In the genomic region with DNA sequence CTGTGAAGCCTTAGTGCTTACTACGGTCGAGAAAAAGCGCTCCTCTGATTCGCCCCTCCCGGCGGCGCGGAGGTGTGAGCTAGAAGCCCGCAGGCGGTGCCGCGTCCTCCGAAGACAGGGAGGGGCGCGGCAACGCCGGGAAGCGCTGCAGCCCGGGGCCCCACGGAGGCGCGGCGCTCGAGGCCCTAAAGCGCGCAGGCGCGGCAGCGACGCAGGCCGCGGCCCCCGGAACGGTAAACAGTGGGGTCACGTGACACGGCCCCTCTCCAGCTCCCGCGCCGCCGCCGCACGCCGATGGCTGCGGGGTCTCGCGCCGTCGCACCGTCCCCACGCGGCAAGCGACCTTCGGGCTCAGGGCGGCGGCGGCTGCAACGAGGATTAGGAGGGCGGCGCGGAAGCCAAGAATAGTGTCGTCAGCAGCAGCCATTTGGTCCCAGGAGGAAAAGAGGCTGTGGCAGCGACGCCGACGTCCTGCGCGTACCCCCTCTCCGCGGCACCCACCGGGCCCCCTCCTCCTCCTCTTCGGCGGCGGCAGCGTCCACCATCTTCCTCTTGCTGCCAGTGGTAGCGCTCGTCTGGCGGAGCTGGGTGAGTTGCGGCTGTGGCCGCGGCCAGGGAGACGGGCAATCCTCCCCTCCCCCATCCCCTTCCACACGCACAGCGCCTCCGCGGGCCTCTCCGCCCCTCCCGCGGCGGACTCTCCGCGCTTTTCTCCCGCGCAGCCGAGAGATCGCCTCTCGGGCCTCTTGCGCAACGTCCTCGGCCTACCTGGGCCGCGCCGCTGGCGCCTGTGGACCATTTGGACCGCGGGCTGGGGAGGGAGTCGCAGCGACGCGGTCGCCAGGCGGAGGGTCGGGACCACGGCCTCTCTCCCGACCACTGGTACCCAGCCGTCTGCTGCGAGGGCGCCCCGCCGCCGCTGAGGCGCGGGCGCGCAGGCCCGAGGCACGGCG, we compare ENCODE assay signal across 1 cellular context.
TF ChIP-seq lines count a peak whose summit lies in the region.

PHF3 (plus strand) TSS at position 240 of the 953 bp plus-strand sequence. CDS start 10,750 bp downstream, outside the sequence.

TF ChIP-seq in GM12878, 131 proteins besides CTCF, POLR2A, EP300 and RAD21 (continued from another document):
- TF ChIP-seq MAX (IDR thresholded peaks at IDR 0.05; ENCODE audit: low read depth, low read length), result peak; percentile 87
- TF ChIP-seq, protein P1, sequence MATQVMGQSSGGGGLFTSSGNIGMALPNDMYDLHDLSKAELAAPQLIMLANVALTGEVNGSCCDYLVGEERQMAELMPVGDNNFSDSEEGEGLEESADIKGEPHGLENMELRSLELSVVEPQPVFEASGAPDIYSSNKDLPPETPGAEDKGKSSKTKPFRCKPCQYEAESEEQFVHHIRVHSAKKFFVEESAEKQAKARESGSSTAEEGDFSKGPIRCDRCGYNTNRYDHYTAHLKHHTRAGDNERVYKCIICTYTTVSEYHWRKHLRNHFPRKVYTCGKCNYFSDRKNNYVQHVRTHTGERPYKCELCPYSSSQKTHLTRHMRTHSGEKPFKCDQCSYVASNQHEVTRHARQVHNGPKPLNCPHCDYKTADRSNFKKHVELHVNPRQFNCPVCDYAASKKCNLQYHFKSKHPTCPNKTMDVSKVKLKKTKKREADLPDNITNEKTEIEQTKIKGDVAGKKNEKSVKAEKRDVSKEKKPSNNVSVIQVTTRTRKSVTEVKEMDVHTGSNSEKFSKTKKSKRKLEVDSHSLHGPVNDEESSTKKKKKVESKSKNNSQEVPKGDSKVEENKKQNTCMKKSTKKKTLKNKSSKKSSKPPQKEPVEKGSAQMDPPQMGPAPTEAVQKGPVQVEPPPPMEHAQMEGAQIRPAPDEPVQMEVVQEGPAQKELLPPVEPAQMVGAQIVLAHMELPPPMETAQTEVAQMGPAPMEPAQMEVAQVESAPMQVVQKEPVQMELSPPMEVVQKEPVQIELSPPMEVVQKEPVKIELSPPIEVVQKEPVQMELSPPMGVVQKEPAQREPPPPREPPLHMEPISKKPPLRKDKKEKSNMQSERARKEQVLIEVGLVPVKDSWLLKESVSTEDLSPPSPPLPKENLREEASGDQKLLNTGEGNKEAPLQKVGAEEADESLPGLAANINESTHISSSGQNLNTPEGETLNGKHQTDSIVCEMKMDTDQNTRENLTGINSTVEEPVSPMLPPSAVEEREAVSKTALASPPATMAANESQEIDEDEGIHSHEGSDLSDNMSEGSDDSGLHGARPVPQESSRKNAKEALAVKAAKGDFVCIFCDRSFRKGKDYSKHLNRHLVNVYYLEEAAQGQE (IDR thresholded peaks at IDR 0.05; ENCODE audit: low read depth, low read length), result no peak
- TF ChIP-seq ZBED1 (IDR thresholded peaks at IDR 0.05; ENCODE audit: borderline replicate concordance), result no peak
- TF ChIP-seq TCF12 (IDR thresholded peaks at IDR 0.05; ENCODE audit: low read depth, low read length), result no peak
- TF ChIP-seq NFYA (IDR thresholded peaks at IDR 0.05; ENCODE audit: borderline replicate concordance, low read depth, low read length), result no peak
- TF ChIP-seq, protein P2, sequence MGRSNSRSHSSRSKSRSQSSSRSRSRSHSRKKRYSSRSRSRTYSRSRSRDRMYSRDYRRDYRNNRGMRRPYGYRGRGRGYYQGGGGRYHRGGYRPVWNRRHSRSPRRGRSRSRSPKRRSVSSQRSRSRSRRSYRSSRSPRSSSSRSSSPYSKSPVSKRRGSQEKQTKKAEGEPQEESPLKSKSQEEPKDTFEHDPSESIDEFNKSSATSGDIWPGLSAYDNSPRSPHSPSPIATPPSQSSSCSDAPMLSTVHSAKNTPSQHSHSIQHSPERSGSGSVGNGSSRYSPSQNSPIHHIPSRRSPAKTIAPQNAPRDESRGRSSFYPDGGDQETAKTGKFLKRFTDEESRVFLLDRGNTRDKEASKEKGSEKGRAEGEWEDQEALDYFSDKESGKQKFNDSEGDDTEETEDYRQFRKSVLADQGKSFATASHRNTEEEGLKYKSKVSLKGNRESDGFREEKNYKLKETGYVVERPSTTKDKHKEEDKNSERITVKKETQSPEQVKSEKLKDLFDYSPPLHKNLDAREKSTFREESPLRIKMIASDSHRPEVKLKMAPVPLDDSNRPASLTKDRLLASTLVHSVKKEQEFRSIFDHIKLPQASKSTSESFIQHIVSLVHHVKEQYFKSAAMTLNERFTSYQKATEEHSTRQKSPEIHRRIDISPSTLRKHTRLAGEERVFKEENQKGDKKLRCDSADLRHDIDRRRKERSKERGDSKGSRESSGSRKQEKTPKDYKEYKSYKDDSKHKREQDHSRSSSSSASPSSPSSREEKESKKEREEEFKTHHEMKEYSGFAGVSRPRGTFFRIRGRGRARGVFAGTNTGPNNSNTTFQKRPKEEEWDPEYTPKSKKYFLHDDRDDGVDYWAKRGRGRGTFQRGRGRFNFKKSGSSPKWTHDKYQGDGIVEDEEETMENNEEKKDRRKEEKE (IDR thresholded peaks at IDR 0.05), result no peak
- TF ChIP-seq SKIL (IDR thresholded peaks at IDR 0.05; ENCODE audit: low read depth, poor library complexity, severe bottlenecking), result no peak
- no peak for TF ChIP-seq KAT2A (conservative IDR thresholded peaks at IDR 0.05; ENCODE audit: control insufficient read depth, low read depth, low read length)
- no peak for TF ChIP-seq E2F4 (IDR thresholded peaks at IDR 0.05; ENCODE audit: low read depth, low read length)
- TF ChIP-seq, protein P3, sequence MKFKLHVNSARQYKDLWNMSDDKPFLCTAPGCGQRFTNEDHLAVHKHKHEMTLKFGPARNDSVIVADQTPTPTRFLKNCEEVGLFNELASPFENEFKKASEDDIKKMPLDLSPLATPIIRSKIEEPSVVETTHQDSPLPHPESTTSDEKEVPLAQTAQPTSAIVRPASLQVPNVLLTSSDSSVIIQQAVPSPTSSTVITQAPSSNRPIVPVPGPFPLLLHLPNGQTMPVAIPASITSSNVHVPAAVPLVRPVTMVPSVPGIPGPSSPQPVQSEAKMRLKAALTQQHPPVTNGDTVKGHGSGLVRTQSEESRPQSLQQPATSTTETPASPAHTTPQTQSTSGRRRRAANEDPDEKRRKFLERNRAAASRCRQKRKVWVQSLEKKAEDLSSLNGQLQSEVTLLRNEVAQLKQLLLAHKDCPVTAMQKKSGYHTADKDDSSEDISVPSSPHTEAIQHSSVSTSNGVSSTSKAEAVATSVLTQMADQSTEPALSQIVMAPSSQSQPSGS (IDR thresholded peaks at IDR 0.05; ENCODE audit: low read length), result no peak
- no peak for TF ChIP-seq HCFC1 (IDR thresholded peaks at IDR 0.05; ENCODE audit: low read length)
- TF ChIP-seq RUNX3 (IDR thresholded peaks at IDR 0.05; ENCODE audit: low read length), result peak; percentile 68
- peak; percentile 56 for TF ChIP-seq NR2C1 (IDR thresholded peaks at IDR 0.05)
- TF ChIP-seq CREB1 (IDR thresholded peaks at IDR 0.05; ENCODE audit: low read depth), result peak; percentile 77
- TF ChIP-seq MYC (IDR thresholded peaks at IDR 0.05; ENCODE audit: insufficient read depth, insufficient read length, insufficient replicate concordance, low read length, severe bottlenecking), result no peak
- peak; percentile 80; the same call in 1 of the 2 replicates for TF ChIP-seq FOXK2 (IDR thresholded peaks at IDR 0.05)
- no peak for TF ChIP-seq PAX5 (IDR thresholded peaks at IDR 0.05; ENCODE audit: borderline replicate concordance, low read depth, low read length)
- no peak for TF ChIP-seq SPI1 (IDR thresholded peaks at IDR 0.05; ENCODE audit: borderline replicate concordance, insufficient read depth, low read depth, low read length)
- TF ChIP-seq SP1 (IDR thresholded peaks at IDR 0.05; ENCODE audit: low read depth, low read length), result no peak
- TF ChIP-seq NBN (IDR thresholded peaks at IDR 0.05), result peak; percentile 13
- no peak for TF ChIP-seq FOXM1 (IDR thresholded peaks at IDR 0.05; ENCODE audit: low read depth, low read length)
- TF ChIP-seq, protein P4, sequence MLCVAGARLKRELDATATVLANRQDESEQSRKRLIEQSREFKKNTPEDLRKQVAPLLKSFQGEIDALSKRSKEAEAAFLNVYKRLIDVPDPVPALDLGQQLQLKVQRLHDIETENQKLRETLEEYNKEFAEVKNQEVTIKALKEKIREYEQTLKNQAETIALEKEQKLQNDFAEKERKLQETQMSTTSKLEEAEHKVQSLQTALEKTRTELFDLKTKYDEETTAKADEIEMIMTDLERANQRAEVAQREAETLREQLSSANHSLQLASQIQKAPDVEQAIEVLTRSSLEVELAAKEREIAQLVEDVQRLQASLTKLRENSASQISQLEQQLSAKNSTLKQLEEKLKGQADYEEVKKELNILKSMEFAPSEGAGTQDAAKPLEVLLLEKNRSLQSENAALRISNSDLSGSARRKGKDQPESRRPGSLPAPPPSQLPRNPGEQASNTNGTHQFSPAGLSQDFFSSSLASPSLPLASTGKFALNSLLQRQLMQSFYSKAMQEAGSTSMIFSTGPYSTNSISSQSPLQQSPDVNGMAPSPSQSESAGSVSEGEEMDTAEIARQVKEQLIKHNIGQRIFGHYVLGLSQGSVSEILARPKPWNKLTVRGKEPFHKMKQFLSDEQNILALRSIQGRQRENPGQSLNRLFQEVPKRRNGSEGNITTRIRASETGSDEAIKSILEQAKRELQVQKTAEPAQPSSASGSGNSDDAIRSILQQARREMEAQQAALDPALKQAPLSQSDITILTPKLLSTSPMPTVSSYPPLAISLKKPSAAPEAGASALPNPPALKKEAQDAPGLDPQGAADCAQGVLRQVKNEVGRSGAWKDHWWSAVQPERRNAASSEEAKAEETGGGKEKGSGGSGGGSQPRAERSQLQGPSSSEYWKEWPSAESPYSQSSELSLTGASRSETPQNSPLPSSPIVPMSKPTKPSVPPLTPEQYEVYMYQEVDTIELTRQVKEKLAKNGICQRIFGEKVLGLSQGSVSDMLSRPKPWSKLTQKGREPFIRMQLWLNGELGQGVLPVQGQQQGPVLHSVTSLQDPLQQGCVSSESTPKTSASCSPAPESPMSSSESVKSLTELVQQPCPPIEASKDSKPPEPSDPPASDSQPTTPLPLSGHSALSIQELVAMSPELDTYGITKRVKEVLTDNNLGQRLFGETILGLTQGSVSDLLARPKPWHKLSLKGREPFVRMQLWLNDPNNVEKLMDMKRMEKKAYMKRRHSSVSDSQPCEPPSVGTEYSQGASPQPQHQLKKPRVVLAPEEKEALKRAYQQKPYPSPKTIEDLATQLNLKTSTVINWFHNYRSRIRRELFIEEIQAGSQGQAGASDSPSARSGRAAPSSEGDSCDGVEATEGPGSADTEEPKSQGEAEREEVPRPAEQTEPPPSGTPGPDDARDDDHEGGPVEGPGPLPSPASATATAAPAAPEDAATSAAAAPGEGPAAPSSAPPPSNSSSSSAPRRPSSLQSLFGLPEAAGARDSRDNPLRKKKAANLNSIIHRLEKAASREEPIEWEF (IDR thresholded peaks at IDR 0.05; ENCODE audit: insufficient replicate concordance, low read depth, low read length), result no peak
- peak; percentile 100 for TF ChIP-seq LARP7 (IDR thresholded peaks at IDR 0.05)
- TF ChIP-seq RAD51 (IDR thresholded peaks at IDR 0.05), result peak; percentile 89
- TF ChIP-seq ZNF207 (IDR thresholded peaks at IDR 0.05; ENCODE audit: borderline replicate concordance), result peak; percentile 83
- no peak for TF ChIP-seq MYB (IDR thresholded peaks at IDR 0.05; ENCODE audit: borderline replicate concordance, low read depth, low read length)
